8 cellular contexts compared by ENCODE assay signal in the genomic region with DNA sequence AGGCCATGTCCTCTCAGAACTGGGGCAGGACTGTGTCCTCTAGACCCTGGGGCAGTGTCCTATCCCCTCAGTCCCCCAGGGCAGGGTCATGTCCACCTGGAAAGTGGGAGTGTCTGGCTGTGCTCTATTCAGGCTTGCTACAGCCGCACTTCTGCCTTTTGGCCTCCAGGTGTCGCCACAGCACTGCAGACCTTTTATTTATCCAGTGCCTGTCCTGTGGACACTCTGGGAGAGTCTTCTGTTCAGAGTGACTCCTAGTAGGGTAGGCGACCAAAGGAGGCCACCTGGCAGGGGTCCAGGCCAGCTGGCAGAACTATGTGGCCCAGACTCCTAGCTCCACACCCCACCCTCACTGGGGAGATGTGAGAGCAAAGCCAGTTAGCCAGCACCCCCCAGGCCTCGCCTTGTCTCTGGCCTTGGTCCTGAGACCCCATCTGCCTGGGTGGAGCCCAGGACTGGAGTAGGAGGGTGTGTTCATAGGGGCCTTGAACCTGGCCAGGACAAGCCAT.
A peak's percentile ranks its signal among the peaks of the same experiment; 100 is the strongest.
DNase-seq lines count a peak whose midpoint lies in the region; ATAC-seq and TF ChIP-seq lines count a peak whose summit lies in the region.

No MANE protein-coding gene starts in this region.

- peak; percentile 53 for ATAC-seq in GM21528 (IDR thresholded peaks at IDR 0.05; ENCODE audit: low FRiP score, unreplicated experiment)
- no peak for ATAC-seq in GM21529 (IDR thresholded peaks at IDR 0.05; ENCODE audit: unreplicated experiment)

- TF ChIP-seq CTCF in WI38 (IDR thresholded peaks at IDR 0.05; ENCODE audit: low read depth, low read length) (peak; percentile 92), cardiac fibroblast (IDR thresholded peaks at IDR 0.05; ENCODE audit: low read depth, low read length) (peak; percentile 97)

- DNase-seq in Ammon's horn (ENCODE audit: low spot score): peak; percentile 84
- DNase-seq in NCI-H2029 treated with DMSO at 0.1 percent for 48 hours (lab: John Stamatoyannopoulos, UW): peak; percentile 56
- peak; percentile 74 to 79 for DNase-seq in cardiac fibroblast (ENCODE audit: low read depth in 2 of 2)
- DNase-seq in kidney tubule cell (ENCODE audit: low spot score): peak; percentile 79
- DNase-seq in stimulated activated CD4-positive, alpha-beta T cell treated with anti-CD3 and anti-CD28 coated beads, Interleukin-4, amount 100 ng/mL, for 1 hour: peak; percentile 65

- no peak overlapping the region for H3K4me3 ChIP-seq in WI38 (ENCODE audit: low read depth, low read length)
- no peak overlapping the region for H3K4me3 ChIP-seq in cardiac fibroblast (replicated peaks in 1 of 2; ENCODE audit: low read depth in 2 of 2, low read length in 2 of 2)
